In genomic region chrX:9859711-9860555, GRCh38 we compare ENCODE assay signal across 21 cellular contexts.
A peak's percentile ranks its signal among the peaks of the same experiment; 100 is the strongest.
DNase-seq lines count a peak whose midpoint lies in the region; ATAC-seq, FAIRE-seq and TF ChIP-seq lines count a peak whose summit lies in the region.
"Had no signal": no experiment of that assay in that cellular context is flagged by ENCODE, and none has a peak within 500 bp of the region (broad histone marks: within the 10 kb centered on the region; RNA-seq: fewer than 3 reads in every experiment).

No MANE protein-coding gene starts in this region.

- DNase-seq in EL = peak; percentile 56
- DNase-seq in RCC 7860 (ENCODE audit: low spot score) = peak; percentile 6
- DNase-seq in fibroblast of lung (ENCODE audit: low read depth in 2 of 2) = peak; percentile 44 to 86
- DNase-seq in non-pigmented ciliary epithelial cell (ENCODE audit: low read depth) = peak; percentile 48
- no peak for DNase-seq in UCSD-AML1 (lab: John Stamatoyannopoulos, UW; ENCODE audit: unreplicated experiment)
- DNase-seq in germinal center (ENCODE audit: low spot score) = no peak
- DNase-seq in T-helper 9 cell = no peak
- DNase-seq: activated CD8-positive, alpha-beta T cell treated with anti-CD3 and anti-CD28 coated beads, Interleukin-2, amount 10 ng/mL, durations not matched to agents 7 days and 5 days; activated naive CD8-positive, alpha-beta T cell treated with anti-CD3 and anti-CD28 coated beads, Interleukin-2, amount 50 U/mL, for 24 hours; gastrocnemius medialis; lower lobe of right lung; naive thymus-derived CD8-positive, alpha-beta T cell; NCI-H1930; NCI-H524 treated with DMSO at 0.1 percent for 48 hours; PC-9; stimulated activated CD4-positive, alpha-beta T cell treated with anti-CD3 and anti-CD28 coated beads, Interleukin-2, amount 100 ng/mL, for 24 hours; SW 1271 had no signal

- FAIRE-seq in RCC 7860 (lab: Jason Lieb, UNC) = no peak
- FAIRE-seq: GM12878, HTR-8/SVneo had no signal

- H3K4me2 ChIP-seq in fibroblast of lung (ENCODE audit: extremely low read depth, insufficient read depth, low read length) = no peak overlapping the region
- H3K4me2 ChIP-seq: GM23338, PC-9 had no signal

- H3K27ac ChIP-seq in fibroblast of lung (ENCODE audit: insufficient read depth, low read length) = no peak overlapping the region
- H3K27ac ChIP-seq: gastrocnemius medialis, lower lobe of right lung, PC-9 had no signal

- no peaks in the 10 kb centered on the region for H3K9me3 ChIP-seq in fibroblast of lung (ENCODE audit: control insufficient read depth, insufficient read depth, low read depth, low read length)
- H3K9me3 ChIP-seq: gastrocnemius medialis, lower lobe of right lung had no signal

- no peak for TF ChIP-seq CTCF in fibroblast of lung (conservative IDR thresholded peaks at IDR 0.05 in 1 of 2, IDR thresholded peaks at IDR 0.05 in 1 of 2; ENCODE audit: low read depth in 1 of 2, low read length in 2 of 2)

- no peak overlapping the region for H3K4me3 ChIP-seq in fibroblast of lung (replicated peaks in 1 of 4; ENCODE audit: control extremely low read depth in 1 of 4, insufficient read depth in 1 of 4, low read depth in 3 of 4, low read length in 4 of 4)
- H3K4me3 ChIP-seq: gastrocnemius medialis, GM12878, GM23338, lower lobe of right lung, PC-9 had no signal

- H4K20me1 ChIP-seq in fibroblast of lung (ENCODE audit: control insufficient read depth, extremely low read depth, insufficient read depth, low read length) = no peaks in the 10 kb centered on the region

- no peaks in the 10 kb centered on the region for H3K36me3 ChIP-seq in fibroblast of lung (ENCODE audit: control insufficient read depth, insufficient read depth, low read length)
- H3K36me3 ChIP-seq: gastrocnemius medialis, lower lobe of right lung had no signal

- ATAC-seq in activated CD4-positive, CD25-positive, alpha-beta regulatory T cell treated with anti-CD3 and anti-CD28 coated beads, Interleukin-2, amount 50 U/mL, for 24 hours = no peak
- ATAC-seq: activated CD8-positive, alpha-beta T cell treated with anti-CD3 and anti-CD28 coated beads, Interleukin-2, amount 10 ng/mL, durations not matched to agents 7 days and 5 days; activated naive CD8-positive, alpha-beta T cell treated with anti-CD3 and anti-CD28 coated beads, Interleukin-2, amount 50 U/mL, for 24 hours; gastrocnemius medialis; GM12878; GM23338; lower lobe of right lung; naive thymus-derived CD8-positive, alpha-beta T cell had no signal

- no peak overlapping the region for H3K9ac ChIP-seq in fibroblast of lung (ENCODE audit: insufficient read depth, low read length)

- H2AFZ ChIP-seq in fibroblast of lung (ENCODE audit: low read length) = no peak overlapping the region
- H2AFZ ChIP-seq: GM23338, PC-9 had no signal

- H3K27me3 ChIP-seq in fibroblast of lung (ENCODE audit: control insufficient read depth, insufficient read depth, low read length) = no peaks in the 10 kb centered on the region
- H3K27me3 ChIP-seq: gastrocnemius medialis had no signal

- H3K79me2 ChIP-seq in fibroblast of lung (ENCODE audit: control insufficient read depth, insufficient read depth, low read length) = no peaks in the 10 kb centered on the region

- no peaks in the 10 kb centered on the region for H3K4me1 ChIP-seq in fibroblast of lung (ENCODE audit: control insufficient read depth, extremely low read depth, insufficient read depth, low read length)
- H3K4me1 ChIP-seq: gastrocnemius medialis, lower lobe of right lung had no signal

Comparison
In these comparisons a context has a peak if more than half of its experiments do, and no peak if none do; other contexts are left out.
1. DNase-seq: peak in EL (single experiment), RCC 7860 (single experiment), fibroblast of lung (2 of 2) and non-pigmented ciliary epithelial cell (single experiment); none in UCSD-AML1 (single experiment), germinal center (single experiment) and T-helper 9 cell (single experiment).